Comparison of ENCODE assay signal across 1 cellular context in genomic region chr6:18985958-18986357, GRCh38.
TF ChIP-seq lines count a peak whose summit lies in the region.

No MANE protein-coding gene starts in this region.

TF ChIP-seq in GM23338, 12 proteins besides CTCF, POLR2A, EP300 and RAD21 (continued from another document):
- TF ChIP-seq REST (IDR thresholded peaks at IDR 0.05; ENCODE audit: unreplicated experiment) (no peak), STAT1 (IDR thresholded peaks at IDR 0.05; ENCODE audit: unreplicated experiment) (no peak), EZH2phosphoT487 (IDR thresholded peaks at IDR 0.05; ENCODE audit: unreplicated experiment) (no peak), NANOG (IDR thresholded peaks at IDR 0.05; ENCODE audit: borderline replicate concordance) (no peak)
